Comparison of ENCODE assay signal across 22 cellular contexts in genomic region chr7:141590071-141590470, GRCh38. TPM values are rescaled to one million over a fixed set of nuclear protein-coding genes. Genes with fewer than 3 reads are reported as not detected.
DNase-seq lines count a peak whose midpoint lies in the region; ATAC-seq, FAIRE-seq and TF ChIP-seq lines count a peak whose summit lies in the region.
"Had no signal": no experiment of that assay in that cellular context is flagged by ENCODE, and none has a peak within 500 bp of the region (broad histone marks: within the 10 kb centered on the region; RNA-seq: fewer than 3 reads in every experiment).

No MANE protein-coding gene starts in this region.

- H3K4me3 ChIP-seq in heart right ventricle (no peak overlapping the region), left ventricle myocardium inferior (no peak overlapping the region)
- H3K4me3 ChIP-seq: HAP-1, MG63 had no signal

- no peak for TF ChIP-seq CTCF in activated CD8-positive, alpha-beta T cell treated with anti-CD3 and anti-CD28 coated beads for 36 hours (IDR thresholded peaks at IDR 0.05)
- TF ChIP-seq CTCF in heart right ventricle (IDR thresholded peaks at IDR 0.05) (no peak), left ventricle myocardium inferior (IDR thresholded peaks at IDR 0.05; ENCODE audit: borderline replicate concordance) (no peak)

- H3K27me3 Mint-ChIP-seq in activated CD8-positive, alpha-beta T cell treated with anti-CD3 and anti-CD28 coated beads for 36 hours, result no peaks in the 10 kb centered on the region
- H3K27me3 Mint-ChIP-seq in activated CD8-positive, alpha-beta T cell treated with anti-CD3 and anti-CD28 coated beads, Interleukin-2, amount 10 ng/mL, durations not matched to agents 7 days and 5 days (ENCODE audit: low read depth), result no peaks in the 10 kb centered on the region
- no peaks in the 10 kb centered on the region for H3K27me3 Mint-ChIP-seq in activated T-helper 2 cell treated with anti-CD3 and anti-CD28 coated beads, Interferon-gamma antibody, Interleukin-2, Interleukin-4, amounts not matched to agents 10 μg/mL and 5 μg/mL and 100 μg/mL, durations not matched to agents 14 hours and 24 hours and 36 hours (ENCODE audit: low read depth)
- H3K27me3 Mint-ChIP-seq: CD8-positive, alpha-beta memory T cell had no signal

- H3K27me3 ChIP-seq in heart right ventricle, result no peaks in the 10 kb centered on the region
- H3K27me3 ChIP-seq in left ventricle myocardium inferior (ENCODE audit: low read depth), result no peaks in the 10 kb centered on the region
- H3K27me3 ChIP-seq: MG63 had no signal

- peaks cover 66% of the 10 kb centered on the region for H3K4me1 Mint-ChIP-seq in activated CD8-positive, alpha-beta T cell treated with anti-CD3 and anti-CD28 coated beads for 36 hours (ENCODE audit: low read depth)
- peaks cover 31% of the 10 kb centered on the region for H3K4me1 Mint-ChIP-seq in activated CD8-positive, alpha-beta T cell treated with anti-CD3 and anti-CD28 coated beads, Interleukin-2, amount 10 ng/mL, durations not matched to agents 7 days and 5 days (ENCODE audit: low read depth)
- peaks cover 52% of the 10 kb centered on the region for H3K4me1 Mint-ChIP-seq in activated T-helper 2 cell treated with anti-CD3 and anti-CD28 coated beads, Interferon-gamma antibody, Interleukin-2, Interleukin-4, amounts not matched to agents 10 μg/mL and 5 μg/mL and 100 μg/mL, durations not matched to agents 14 hours and 24 hours and 36 hours (ENCODE audit: low read depth)
- peaks cover 69% of the 10 kb centered on the region for H3K4me1 Mint-ChIP-seq in stimulated activated effector memory CD8-positive, alpha-beta T cell treated with anti-CD3 and anti-CD28 coated beads, Interleukin-12 subunit alpha, Interleukin-12 subunit beta, amount 100 ng/mL, for 72 hours

- no peak overlapping the region for H3K4me3 Mint-ChIP-seq in activated CD8-positive, alpha-beta T cell treated with anti-CD3 and anti-CD28 coated beads for 36 hours
- no peak overlapping the region for H3K4me3 Mint-ChIP-seq in activated CD8-positive, alpha-beta T cell treated with anti-CD3 and anti-CD28 coated beads, Interleukin-2, amount 10 ng/mL, durations not matched to agents 7 days and 5 days
- H3K4me3 Mint-ChIP-seq in activated T-helper 2 cell treated with anti-CD3 and anti-CD28 coated beads, Interferon-gamma antibody, Interleukin-2, Interleukin-4, amounts not matched to agents 10 μg/mL and 5 μg/mL and 100 μg/mL, durations not matched to agents 14 hours and 24 hours and 36 hours (ENCODE audit: low read depth), result no peak overlapping the region
- peak overlapping the region; percentile 5 for H3K4me3 Mint-ChIP-seq in stimulated activated effector memory CD8-positive, alpha-beta T cell treated with anti-CD3 and anti-CD28 coated beads, Interleukin-12 subunit alpha, Interleukin-12 subunit beta, amount 100 ng/mL, for 72 hours

- 74 to 99% methylated on average over 3 of the region's 3 CpGs for whole genome bisulfite sequencing in heart right ventricle, 2 donors

- H3K9me3 Mint-ChIP-seq in activated CD8-positive, alpha-beta T cell treated with anti-CD3 and anti-CD28 coated beads for 36 hours, result no peaks in the 10 kb centered on the region
- H3K9me3 Mint-ChIP-seq in activated CD8-positive, alpha-beta T cell treated with anti-CD3 and anti-CD28 coated beads, Interleukin-2, amount 10 ng/mL, durations not matched to agents 7 days and 5 days (ENCODE audit: insufficient read depth), result no peaks in the 10 kb centered on the region
- peaks cover 5% of the 10 kb centered on the region for H3K9me3 Mint-ChIP-seq in activated T-helper 2 cell treated with anti-CD3 and anti-CD28 coated beads, Interferon-gamma antibody, Interleukin-2, Interleukin-4, amounts not matched to agents 10 μg/mL and 5 μg/mL and 100 μg/mL, durations not matched to agents 14 hours and 24 hours and 36 hours
- no peaks in the 10 kb centered on the region for H3K9me3 Mint-ChIP-seq in stimulated activated effector memory CD8-positive, alpha-beta T cell treated with anti-CD3 and anti-CD28 coated beads, Interleukin-12 subunit alpha, Interleukin-12 subunit beta, amount 100 ng/mL, for 72 hours
- H3K9me3 Mint-ChIP-seq: CD8-positive, alpha-beta memory T cell had no signal

- no peak for DNase-seq in activated CD8-positive, alpha-beta T cell treated with anti-CD3 and anti-CD28 coated beads for 36 hours
- no peak for DNase-seq in activated CD8-positive, alpha-beta T cell treated with anti-CD3 and anti-CD28 coated beads, Interleukin-2, amount 10 ng/mL, durations not matched to agents 7 days and 5 days
- DNase-seq in heart right ventricle (no peak), left ventricle myocardium inferior (no peak), RCC 7860 (ENCODE audit: low spot score) (no peak), retina (no peak)
- no peak for DNase-seq in activated T-helper 2 cell treated with anti-CD3 and anti-CD28 coated beads, Interferon-gamma antibody, Interleukin-2, Interleukin-4, amounts not matched to agents 10 μg/mL and 5 μg/mL and 100 μg/mL, durations not matched to agents 14 hours and 24 hours and 36 hours (ENCODE audit: low spot score)
- DNase-seq in stimulated activated effector memory CD8-positive, alpha-beta T cell treated with anti-CD3 and anti-CD28 coated beads, Interleukin-12 subunit alpha, Interleukin-12 subunit beta, amount 100 ng/mL, for 72 hours (ENCODE audit: low spot score in 2 of 2), result no peak
- DNase-seq: Calu3; CD8-positive, alpha-beta memory T cell; DMS153; Kasumi-1; MG63; NCI-H1417; NCI-H1694 treated with DMSO at 0.1 percent for 48 hours; NCI-H446 treated with DMSO at 0.1 percent for 48 hours; NCI-H526 treated with DMSO at 0.1 percent for 48 hours; PC-3; RPMI8226 had no signal

- no peak for FAIRE-seq in RCC 7860 (lab: Jason Lieb, UNC)
- FAIRE-seq: GM12891 had no signal

- POLR2A ChIA-PET in activated CD8-positive, alpha-beta T cell treated with anti-CD3 and anti-CD28 coated beads for 36 hours (lab: Charles Lee), result no interaction called here
- POLR2A ChIA-PET in activated CD8-positive, alpha-beta T cell treated with anti-CD3 and anti-CD28 coated beads, Interleukin-2, amount 10 ng/mL, durations not matched to agents 7 days and 5 days (lab: Charles Lee), result no interaction called here

- H3K27ac ChIP-seq in heart right ventricle (peak overlapping the region in 1 of 10 donors; percentile 13), left ventricle myocardium inferior (replicated peaks) (no peak overlapping the region)
- H3K27ac ChIP-seq: C4-2B had no signal

- H3K4me1 ChIP-seq in heart right ventricle (peaks cover 0 to 42% (median 14%) of the 10 kb centered on the region in 9 donors), left ventricle myocardium inferior (peaks cover 33% of the 10 kb centered on the region)

- CTCF ChIA-PET in activated CD8-positive, alpha-beta T cell treated with anti-CD3 and anti-CD28 coated beads for 36 hours (lab: Charles Lee), result no interaction called here
- CTCF ChIA-PET in activated CD8-positive, alpha-beta T cell treated with anti-CD3 and anti-CD28 coated beads, Interleukin-2, amount 10 ng/mL, durations not matched to agents 7 days and 5 days (lab: Charles Lee), result interaction anchor here (1.1 to 1.2 kb wide), 2 partner anchors 21 to 865 kb away, joined by 3 read pairs; no protein-coding TSS in a partner anchor

- peak overlapping the region; percentile 20 for H3K27ac Mint-ChIP-seq in activated CD8-positive, alpha-beta T cell treated with anti-CD3 and anti-CD28 coated beads for 36 hours
- no peak overlapping the region for H3K27ac Mint-ChIP-seq in activated CD8-positive, alpha-beta T cell treated with anti-CD3 and anti-CD28 coated beads, Interleukin-2, amount 10 ng/mL, durations not matched to agents 7 days and 5 days
- peak overlapping the region; percentile 56 for H3K27ac Mint-ChIP-seq in activated T-helper 2 cell treated with anti-CD3 and anti-CD28 coated beads, Interferon-gamma antibody, Interleukin-2, Interleukin-4, amounts not matched to agents 10 μg/mL and 5 μg/mL and 100 μg/mL, durations not matched to agents 14 hours and 24 hours and 36 hours
- H3K27ac Mint-ChIP-seq in stimulated activated effector memory CD8-positive, alpha-beta T cell treated with anti-CD3 and anti-CD28 coated beads, Interleukin-12 subunit alpha, Interleukin-12 subunit beta, amount 100 ng/mL, for 72 hours, result peak overlapping the region; percentile 30

- peaks cover 0 to 20% (median 5%) of the 10 kb centered on the region in 9 donors for H3K36me3 ChIP-seq in heart right ventricle
- H3K36me3 ChIP-seq in left ventricle myocardium inferior, result peaks cover 11% of the 10 kb centered on the region

- peaks cover 54% of the 10 kb centered on the region for H3K36me3 Mint-ChIP-seq in activated CD8-positive, alpha-beta T cell treated with anti-CD3 and anti-CD28 coated beads for 36 hours (ENCODE audit: low read depth)
- H3K36me3 Mint-ChIP-seq in activated CD8-positive, alpha-beta T cell treated with anti-CD3 and anti-CD28 coated beads, Interleukin-2, amount 10 ng/mL, durations not matched to agents 7 days and 5 days (ENCODE audit: low read depth), result peaks cover 57% of the 10 kb centered on the region
- H3K36me3 Mint-ChIP-seq in activated T-helper 2 cell treated with anti-CD3 and anti-CD28 coated beads, Interferon-gamma antibody, Interleukin-2, Interleukin-4, amounts not matched to agents 10 μg/mL and 5 μg/mL and 100 μg/mL, durations not matched to agents 14 hours and 24 hours and 36 hours (ENCODE audit: low read depth), result peaks cover 34% of the 10 kb centered on the region
- H3K36me3 Mint-ChIP-seq in stimulated activated effector memory CD8-positive, alpha-beta T cell treated with anti-CD3 and anti-CD28 coated beads, Interleukin-12 subunit alpha, Interleukin-12 subunit beta, amount 100 ng/mL, for 72 hours, result peaks cover 67% of the 10 kb centered on the region

- H3K9me3 ChIP-seq in heart right ventricle (no peaks in the 10 kb centered on the region), left ventricle myocardium inferior (replicated peaks) (no peaks in the 10 kb centered on the region)
- H3K9me3 ChIP-seq: HAP-1, MG63 had no signal

- ATAC-seq in activated CD8-positive, alpha-beta T cell treated with anti-CD3 and anti-CD28 coated beads for 36 hours, result no peak
- ATAC-seq in activated CD8-positive, alpha-beta T cell treated with anti-CD3 and anti-CD28 coated beads, Interleukin-2, amount 10 ng/mL, durations not matched to agents 7 days and 5 days, result no peak
- ATAC-seq in heart right ventricle, result peak in 7 of 8 donors; percentile 49 to 72 (median 62)
- ATAC-seq in stimulated activated effector memory CD8-positive, alpha-beta T cell treated with anti-CD3 and anti-CD28 coated beads, Interleukin-12 subunit alpha, Interleukin-12 subunit beta, amount 100 ng/mL, for 72 hours, result no peak
- ATAC-seq: PC-3 had no signal

- intact Hi-C loops in activated CD8-positive, alpha-beta T cell treated with anti-CD3 and anti-CD28 coated beads for 36 hours (cut with micrococcal nuclease), result no loop called here
- intact Hi-C loops in heart right ventricle (cut with DNase I) (no loop called here), left ventricle myocardium inferior (cut with micrococcal nuclease) (no loop called here)
- intact Hi-C loops in activated T-helper 2 cell treated with anti-CD3 and anti-CD28 coated beads, Interferon-gamma antibody, Interleukin-2, Interleukin-4, amounts not matched to agents 10 μg/mL and 5 μg/mL and 100 μg/mL, durations not matched to agents 14 hours and 24 hours and 36 hours (cut with micrococcal nuclease), result no loop called here

RNA-seq across cellular contexts. Expression of gene AGK, which starts 38.9 kb away (rescaled TPM):
- total RNA-seq in activated CD8-positive, alpha-beta T cell treated with anti-CD3 and anti-CD28 coated beads for 36 hours, result 10 to 100 TPM; 70.1 to 73.7 TPM
- total RNA-seq in activated CD8-positive, alpha-beta T cell treated with anti-CD3 and anti-CD28 coated beads, Interleukin-2, amount 10 ng/mL, durations not matched to agents 7 days and 5 days, result 10 to 100 TPM; 41.0 to 41.2 TPM
- total RNA-seq in heart right ventricle (10 to 100 TPM; 27.1 to 45.1 (median 39.7) TPM), left ventricle myocardium inferior (37.8 TPM)
- polyA plus RNA-seq in heart right ventricle, result 10 to 100 TPM; 17.7 to 22.0 TPM
- total RNA-seq in activated T-helper 2 cell treated with anti-CD3 and anti-CD28 coated beads, Interferon-gamma antibody, Interleukin-2, Interleukin-4, amounts not matched to agents 10 μg/mL and 5 μg/mL and 100 μg/mL, durations not matched to agents 14 hours and 24 hours and 36 hours, result 144 and 147 TPM in 2 replicates

Comparison
In these comparisons a context has a peak if more than half of its experiments do, and no peak if none do; other contexts are left out.
1. ATAC-seq: peak in heart right ventricle (7 of 8); none in activated CD8-positive, alpha-beta T cell treated with anti-CD3 and anti-CD28 coated beads for 36 hours (single experiment), activated CD8-positive, alpha-beta T cell treated with anti-CD3 and anti-CD28 coated beads, Interleukin-2, amount 10 ng/mL, durations not matched to agents 7 days and 5 days (single experiment) and stimulated activated effector memory CD8-positive, alpha-beta T cell treated with anti-CD3 and anti-CD28 coated beads, Interleukin-12 subunit alpha, Interleukin-12 subunit beta, amount 100 ng/mL, for 72 hours (single experiment).